In genomic region chr17:16456770-16457316, GRCh38 we compare ENCODE assay signal across 23 cellular contexts. TPM values are rescaled to one million over a fixed set of nuclear protein-coding genes. Genes with fewer than 3 reads are reported as not detected.
DNase-seq lines count a peak whose midpoint lies in the region; ATAC-seq and TF ChIP-seq lines count a peak whose summit lies in the region.
"Had no signal": no experiment of that assay in that cellular context is flagged by ENCODE, and none has a peak within 500 bp of the region (broad histone marks: within the 10 kb centered on the region; RNA-seq: fewer than 3 reads in every experiment).

No MANE protein-coding gene starts in this region.

- H3K27ac ChIP-seq in Panc1 (ENCODE audit: low read length) (no peak overlapping the region), endodermal cell (ENCODE audit: low read depth, low read length) (no peak overlapping the region)
- H3K27ac ChIP-seq: brain microvascular endothelial cell, KMS-11, SJCRH30 had no signal

- no peak for ATAC-seq in activated CD8-positive, alpha-beta T cell treated with anti-CD3 and anti-CD28 coated beads, Interleukin-2, amount 10 ng/mL, durations not matched to agents 7 days and 5 days
- no peak for ATAC-seq in activated CD8-positive, alpha-beta T cell treated with anti-CD3 and anti-CD28 coated beads for 36 hours
- peak; percentile 47 for ATAC-seq in Panc1
- no peak for ATAC-seq in stimulated activated effector memory CD8-positive, alpha-beta T cell treated with anti-CD3 and anti-CD28 coated beads, Interleukin-12 subunit alpha, Interleukin-12 subunit beta, amount 100 ng/mL, for 72 hours
- ATAC-seq in left colon, result no peak
- ATAC-seq in activated CD4-positive, CD25-positive, alpha-beta regulatory T cell treated with anti-CD3 and anti-CD28 coated beads, Interleukin-2, amount 50 U/mL, for 24 hours, result no peak
- ATAC-seq: activated naive CD8-positive, alpha-beta T cell treated with anti-CD3 and anti-CD28 coated beads, Interleukin-2, amount 50 U/mL, for 24 hours; activated T-helper 17 cell treated with anti-CD3 and anti-CD28 coated beads, Interleukin-2, amount 50 U/mL, for 72 hours; naive thymus-derived CD8-positive, alpha-beta T cell had no signal

- H3K4me1 ChIP-seq in Panc1 (ENCODE audit: control insufficient read depth, insufficient read depth, low read length) (no peaks in the 10 kb centered on the region), endodermal cell (ENCODE audit: control insufficient read depth, insufficient read depth, low read length) (peaks cover 10% of the 10 kb centered on the region)
- H3K4me1 ChIP-seq: SJCRH30 had no signal

- no peaks in the 10 kb centered on the region for H3K27me3 ChIP-seq in Panc1 (ENCODE audit: control insufficient read depth, insufficient read depth, low read length)
- H3K27me3 ChIP-seq in endodermal cell (ENCODE audit: control insufficient read depth, insufficient read depth, low read length, poor library complexity, severe bottlenecking), result no peaks in the 10 kb centered on the region
- H3K27me3 ChIP-seq: brain microvascular endothelial cell, SJCRH30 had no signal

- peak overlapping the region; percentile 13 for H3K27ac Mint-ChIP-seq in activated CD8-positive, alpha-beta T cell treated with anti-CD3 and anti-CD28 coated beads, Interleukin-2, amount 10 ng/mL, durations not matched to agents 7 days and 5 days
- no peak overlapping the region for H3K27ac Mint-ChIP-seq in activated CD8-positive, alpha-beta T cell treated with anti-CD3 and anti-CD28 coated beads for 36 hours
- no peak overlapping the region for H3K27ac Mint-ChIP-seq in endodermal cell
- H3K27ac Mint-ChIP-seq in stimulated activated effector memory CD8-positive, alpha-beta T cell treated with anti-CD3 and anti-CD28 coated beads, Interleukin-12 subunit alpha, Interleukin-12 subunit beta, amount 100 ng/mL, for 72 hours, result peak overlapping the region; percentile 5
- H3K27ac Mint-ChIP-seq: activated naive CD8-positive, alpha-beta T cell treated with anti-CD3 and anti-CD28 coated beads, Interleukin-2, amount 50 U/mL, for 24 hours; activated T-helper 17 cell treated with anti-CD3 and anti-CD28 coated beads, Interleukin-2, amount 50 U/mL, for 72 hours; CD4-positive, alpha-beta T cell; memory B cell had no signal

- in situ Hi-C loops in Panc1 (cut with HindIII; ENCODE audit: low pct_unique_long_range_greater_than_20kb, low sequenced_read_pairs), result no loop called here

- WGBS in endodermal cell (ENCODE audit: insufficient coverage in 1 of 2, insufficient read length in 1 of 2), 2 experiments, result 90 to 94% methylated on average over 5 to 8 of the region's 8 CpGs

- H3K4me1 Mint-ChIP-seq in activated CD8-positive, alpha-beta T cell treated with anti-CD3 and anti-CD28 coated beads, Interleukin-2, amount 10 ng/mL, durations not matched to agents 7 days and 5 days (ENCODE audit: low read depth), result peaks cover 14% of the 10 kb centered on the region
- H3K4me1 Mint-ChIP-seq in activated CD8-positive, alpha-beta T cell treated with anti-CD3 and anti-CD28 coated beads for 36 hours (ENCODE audit: low read depth), result no peaks in the 10 kb centered on the region
- peaks cover 18% of the 10 kb centered on the region for H3K4me1 Mint-ChIP-seq in endodermal cell
- peaks cover 6% of the 10 kb centered on the region for H3K4me1 Mint-ChIP-seq in stimulated activated effector memory CD8-positive, alpha-beta T cell treated with anti-CD3 and anti-CD28 coated beads, Interleukin-12 subunit alpha, Interleukin-12 subunit beta, amount 100 ng/mL, for 72 hours
- H3K4me1 Mint-ChIP-seq: activated naive CD8-positive, alpha-beta T cell treated with anti-CD3 and anti-CD28 coated beads, Interleukin-2, amount 50 U/mL, for 24 hours had no signal

- H3K4me3 Mint-ChIP-seq in activated CD8-positive, alpha-beta T cell treated with anti-CD3 and anti-CD28 coated beads, Interleukin-2, amount 10 ng/mL, durations not matched to agents 7 days and 5 days, result no peak overlapping the region
- no peak overlapping the region for H3K4me3 Mint-ChIP-seq in activated CD8-positive, alpha-beta T cell treated with anti-CD3 and anti-CD28 coated beads for 36 hours
- H3K4me3 Mint-ChIP-seq in endodermal cell, result no peak overlapping the region
- H3K4me3 Mint-ChIP-seq in stimulated activated effector memory CD8-positive, alpha-beta T cell treated with anti-CD3 and anti-CD28 coated beads, Interleukin-12 subunit alpha, Interleukin-12 subunit beta, amount 100 ng/mL, for 72 hours, result no peak overlapping the region
- H3K4me3 Mint-ChIP-seq: activated naive CD8-positive, alpha-beta T cell treated with anti-CD3 and anti-CD28 coated beads, Interleukin-2, amount 50 U/mL, for 24 hours; activated T-helper 17 cell treated with anti-CD3 and anti-CD28 coated beads, Interleukin-2, amount 50 U/mL, for 72 hours; CD4-positive, alpha-beta T cell; memory B cell; naive thymus-derived CD8-positive, alpha-beta T cell had no signal

- H3K36me3 ChIP-seq in Panc1 (ENCODE audit: control insufficient read depth, insufficient read depth, low read length), result no peaks in the 10 kb centered on the region
- H3K36me3 ChIP-seq in endodermal cell (ENCODE audit: control insufficient read depth, insufficient read depth, low read length), result no peaks in the 10 kb centered on the region
- H3K36me3 ChIP-seq: brain microvascular endothelial cell, SJCRH30 had no signal

- CTCF ChIA-PET in activated CD8-positive, alpha-beta T cell treated with anti-CD3 and anti-CD28 coated beads, Interleukin-2, amount 10 ng/mL, durations not matched to agents 7 days and 5 days (lab: Charles Lee), result no interaction called here
- CTCF ChIA-PET in activated CD8-positive, alpha-beta T cell treated with anti-CD3 and anti-CD28 coated beads for 36 hours (lab: Charles Lee), result no interaction called here
- CTCF ChIA-PET in Panc1 (lab: Charles Lee), result interaction anchor here (0.6 kb wide), 1 partner anchor 68 kb away, joined by 4 read pairs; no protein-coding TSS in a partner anchor

- DNase-seq in activated CD8-positive, alpha-beta T cell treated with anti-CD3 and anti-CD28 coated beads, Interleukin-2, amount 10 ng/mL, durations not matched to agents 7 days and 5 days, result no peak
- DNase-seq in activated CD8-positive, alpha-beta T cell treated with anti-CD3 and anti-CD28 coated beads for 36 hours, result no peak
- DNase-seq in Panc1 (ENCODE audit: low read depth, low spot score) (no peak), endodermal cell (peak; percentile 78), AG20443 (ENCODE audit: low spot score) (no peak), left colon (no peak)
- DNase-seq in stimulated activated effector memory CD8-positive, alpha-beta T cell treated with anti-CD3 and anti-CD28 coated beads, Interleukin-12 subunit alpha, Interleukin-12 subunit beta, amount 100 ng/mL, for 72 hours (ENCODE audit: low spot score in 2 of 2), result no peak
- DNase-seq: activated CD4-positive, CD25-positive, alpha-beta regulatory T cell; activated naive CD8-positive, alpha-beta T cell treated with anti-CD3 and anti-CD28 coated beads, Interleukin-2, amount 50 U/mL, for 24 hours; brain microvascular endothelial cell; CD4-positive, alpha-beta T cell; foreskin melanocyte; kidney; naive thymus-derived CD8-positive, alpha-beta T cell; NCI-H2081 treated with DMSO at 0.1 percent for 48 hours; NCI-H526; stimulated activated CD4-positive, alpha-beta T cell treated with anti-CD3 and anti-CD28 coated beads, Interleukin-4, amount 100 ng/mL, for 1 hour had no signal

- intact Hi-C loops in activated CD8-positive, alpha-beta T cell treated with anti-CD3 and anti-CD28 coated beads for 36 hours (cut with micrococcal nuclease), result no loop called here
- intact Hi-C loops in Panc1 (cut with micrococcal nuclease; ENCODE audit: unreplicated experiment) (no loop called here), left colon (cut with DNase I, micrococcal nuclease) (no loop called here)

- BruUV-seq in Panc1 (replicated peaks; lab: Mats Ljungman, UMichigan), result no TSS peak

- no peaks in the 10 kb centered on the region for H3K9me3 Mint-ChIP-seq in activated CD8-positive, alpha-beta T cell treated with anti-CD3 and anti-CD28 coated beads, Interleukin-2, amount 10 ng/mL, durations not matched to agents 7 days and 5 days (ENCODE audit: insufficient read depth)
- H3K9me3 Mint-ChIP-seq in activated CD8-positive, alpha-beta T cell treated with anti-CD3 and anti-CD28 coated beads for 36 hours, result no peaks in the 10 kb centered on the region
- H3K9me3 Mint-ChIP-seq in endodermal cell, result no peaks in the 10 kb centered on the region
- H3K9me3 Mint-ChIP-seq in stimulated activated effector memory CD8-positive, alpha-beta T cell treated with anti-CD3 and anti-CD28 coated beads, Interleukin-12 subunit alpha, Interleukin-12 subunit beta, amount 100 ng/mL, for 72 hours, result no peaks in the 10 kb centered on the region
- H3K9me3 Mint-ChIP-seq: activated naive CD8-positive, alpha-beta T cell treated with anti-CD3 and anti-CD28 coated beads, Interleukin-2, amount 50 U/mL, for 24 hours; activated T-helper 17 cell treated with anti-CD3 and anti-CD28 coated beads, Interleukin-2, amount 50 U/mL, for 72 hours; CD4-positive, alpha-beta T cell; memory B cell; naive thymus-derived CD8-positive, alpha-beta T cell had no signal

- H3K4me3 ChIP-seq in Panc1 (ENCODE audit: low read depth in 2 of 2, low read length in 2 of 2) (no peak overlapping the region), endodermal cell (ENCODE audit: low read length) (no peak overlapping the region)
- H3K4me3 ChIP-seq: SJCRH30, smooth muscle cell had no signal

- H3K9ac ChIP-seq in endodermal cell (ENCODE audit: extremely low read depth, low read length, poor library complexity, severe bottlenecking), result no peak overlapping the region
- H3K9ac ChIP-seq: KMS-11 had no signal

- peaks cover 8% of the 10 kb centered on the region for H3K36me3 Mint-ChIP-seq in activated CD8-positive, alpha-beta T cell treated with anti-CD3 and anti-CD28 coated beads, Interleukin-2, amount 10 ng/mL, durations not matched to agents 7 days and 5 days (ENCODE audit: low read depth)
- peaks cover 13% of the 10 kb centered on the region for H3K36me3 Mint-ChIP-seq in activated CD8-positive, alpha-beta T cell treated with anti-CD3 and anti-CD28 coated beads for 36 hours (ENCODE audit: low read depth)
- peaks cover 2% of the 10 kb centered on the region for H3K36me3 Mint-ChIP-seq in endodermal cell (ENCODE audit: low read depth)
- peaks cover 45% of the 10 kb centered on the region for H3K36me3 Mint-ChIP-seq in stimulated activated effector memory CD8-positive, alpha-beta T cell treated with anti-CD3 and anti-CD28 coated beads, Interleukin-12 subunit alpha, Interleukin-12 subunit beta, amount 100 ng/mL, for 72 hours
- H3K36me3 Mint-ChIP-seq: naive thymus-derived CD8-positive, alpha-beta T cell had no signal

- POLR2A ChIA-PET in activated CD8-positive, alpha-beta T cell treated with anti-CD3 and anti-CD28 coated beads, Interleukin-2, amount 10 ng/mL, durations not matched to agents 7 days and 5 days (lab: Charles Lee), result no interaction called here
- POLR2A ChIA-PET in activated CD8-positive, alpha-beta T cell treated with anti-CD3 and anti-CD28 coated beads for 36 hours (lab: Charles Lee), result no interaction called here
- POLR2A ChIA-PET in Panc1 (lab: Charles Lee), result no interaction called here

- no peaks in the 10 kb centered on the region for H3K27me3 Mint-ChIP-seq in activated CD8-positive, alpha-beta T cell treated with anti-CD3 and anti-CD28 coated beads, Interleukin-2, amount 10 ng/mL, durations not matched to agents 7 days and 5 days (ENCODE audit: low read depth)
- H3K27me3 Mint-ChIP-seq in activated CD8-positive, alpha-beta T cell treated with anti-CD3 and anti-CD28 coated beads for 36 hours, result no peaks in the 10 kb centered on the region
- no peaks in the 10 kb centered on the region for H3K27me3 Mint-ChIP-seq in endodermal cell (ENCODE audit: insufficient read depth)
- H3K27me3 Mint-ChIP-seq: activated naive CD8-positive, alpha-beta T cell treated with anti-CD3 and anti-CD28 coated beads, Interleukin-2, amount 50 U/mL, for 24 hours; activated T-helper 17 cell treated with anti-CD3 and anti-CD28 coated beads, Interleukin-2, amount 50 U/mL, for 72 hours; CD4-positive, alpha-beta T cell; memory B cell; naive thymus-derived CD8-positive, alpha-beta T cell had no signal

- no peak for TF ChIP-seq CTCF in activated CD8-positive, alpha-beta T cell treated with anti-CD3 and anti-CD28 coated beads for 36 hours (IDR thresholded peaks at IDR 0.05)
- no peak for TF ChIP-seq CTCF in Panc1 (IDR thresholded peaks at IDR 0.05)
- peak; percentile 40 for TF ChIP-seq CTCF in endodermal cell (conservative IDR thresholded peaks at IDR 0.05)

- H3K9me3 ChIP-seq in Panc1 (ENCODE audit: control insufficient read depth, insufficient read depth, low read depth, low read length), result no peaks in the 10 kb centered on the region
- no peaks in the 10 kb centered on the region for H3K9me3 ChIP-seq in endodermal cell (ENCODE audit: control insufficient read depth, low read length)
- H3K9me3 ChIP-seq: SJCRH30 had no signal

RNA-seq across cellular contexts. Expression of gene LRRC75A, which starts 35.1 kb away (rescaled TPM):
- 1 to 10 TPM; 3.6 to 5.7 TPM for total RNA-seq in activated CD8-positive, alpha-beta T cell treated with anti-CD3 and anti-CD28 coated beads, Interleukin-2, amount 10 ng/mL, durations not matched to agents 7 days and 5 days
- total RNA-seq in activated CD8-positive, alpha-beta T cell treated with anti-CD3 and anti-CD28 coated beads for 36 hours, result 1 to 10 TPM; 1.8 to 2.3 TPM
- 1.2 TPM for total RNA-seq in Panc1 (2021; ENCODE audit: unreplicated experiment)
- 1.3 TPM for polyA plus RNA-seq in Panc1 (2012; ENCODE audit: insufficient read length)
- 1 to 10 TPM; 3.2 to 5.0 TPM for total RNA-seq in endodermal cell
- polyA plus RNA-seq in endodermal cell (2013, experiment 1 of 2), result 6.6 TPM
- 5.7 TPM for polyA plus RNA-seq in endodermal cell (2013, experiment 2 of 2)
- total RNA-seq in left colon, result 10 to 100 TPM; 62.3 to 75.3 TPM

RNA-seq across cellular contexts. Expression of gene TRPV2, which starts 41.5 kb away (rescaled TPM):
- 100 to 1,000 TPM; 124 to 134 TPM for total RNA-seq in activated CD8-positive, alpha-beta T cell treated with anti-CD3 and anti-CD28 coated beads, Interleukin-2, amount 10 ng/mL, durations not matched to agents 7 days and 5 days
- total RNA-seq in activated CD8-positive, alpha-beta T cell treated with anti-CD3 and anti-CD28 coated beads for 36 hours, result 10 to 100 TPM; 44.6 to 47.6 TPM
- 34.9 TPM for total RNA-seq in Panc1 (2021; ENCODE audit: unreplicated experiment)
- 50.8 TPM for polyA plus RNA-seq in Panc1 (2012; ENCODE audit: insufficient read length)
- total RNA-seq in endodermal cell, result 1 to 10 TPM in 1 of 2 donors, under 1 TPM in 1; 0.51 to 1.1 TPM
- polyA plus RNA-seq in endodermal cell (2013, experiment 1 of 2), result 1.4 TPM
- 2.1 TPM for polyA plus RNA-seq in endodermal cell (2013, experiment 2 of 2)
- 1 to 10 TPM; 4.4 to 9.2 TPM for total RNA-seq in left colon

Comparison
In these comparisons a context has a peak if more than half of its experiments do, and no peak if none do; other contexts are left out.
1. H3K27ac Mint-ChIP-seq: peak in activated CD8-positive, alpha-beta T cell treated with anti-CD3 and anti-CD28 coated beads, Interleukin-2, amount 10 ng/mL, durations not matched to agents 7 days and 5 days (single experiment) and stimulated activated effector memory CD8-positive, alpha-beta T cell treated with anti-CD3 and anti-CD28 coated beads, Interleukin-12 subunit alpha, Interleukin-12 subunit beta, amount 100 ng/mL, for 72 hours (single experiment); none in activated CD8-positive, alpha-beta T cell treated with anti-CD3 and anti-CD28 coated beads for 36 hours (single experiment) and endodermal cell (single experiment).
2. RNA of gene LRRC75A, which starts 35.1 kb away (total RNA-seq): 62.3 to 75.3 TPM in left colon; 3.6 to 5.7 TPM in activated CD8-positive, alpha-beta T cell treated with anti-CD3 and anti-CD28 coated beads, Interleukin-2, amount 10 ng/mL, durations not matched to agents 7 days and 5 days, 3.2 to 5.0 TPM in endodermal cell, 1.8 to 2.3 TPM in activated CD8-positive, alpha-beta T cell treated with anti-CD3 and anti-CD28 coated beads for 36 hours and 1.2 TPM in Panc1 (single experiment); every median in the first group is over 4 times any median in the second.